In genomic region chr15:100802421-100803157, GRCh38 we compare ENCODE assay signal across 1 cellular context.
TF ChIP-seq lines count a peak whose summit lies in the region.

No MANE protein-coding gene starts in this region.

TF ChIP-seq in WTC11, 78 proteins besides CTCF, POLR2A, EP300 and RAD21 (continued from another document):
- TF ChIP-seq PRDM15 (CRISPR knock-in tag; IDR thresholded peaks at IDR 0.05) (no peak), GRHL2 (CRISPR knock-in tag; IDR thresholded peaks at IDR 0.05; ENCODE audit: insufficient replicate concordance, severe bottlenecking) (no peak), ZNF396 (CRISPR knock-in tag; IDR thresholded peaks at IDR 0.05; ENCODE audit: borderline replicate concordance) (no peak), CDX4 (CRISPR knock-in tag; IDR thresholded peaks at IDR 0.05; ENCODE audit: borderline replicate concordance) (no peak), JUN (CRISPR knock-in tag; IDR thresholded peaks at IDR 0.05) (no peak), CREM (CRISPR knock-in tag; IDR thresholded peaks at IDR 0.05) (no peak), TEAD4 (CRISPR knock-in tag; IDR thresholded peaks at IDR 0.05) (no peak), ZNF121 (CRISPR knock-in tag; IDR thresholded peaks at IDR 0.05) (no peak), NFE2L1 (CRISPR knock-in tag; IDR thresholded peaks at IDR 0.05) (no peak)
TF ChIP-seq in WTC11: peak in this region for 0.
